ENCODE assay signal across 1 cellular context in genomic region chr6:2841264-2842138, GRCh38.
A peak's percentile ranks its signal among the peaks of the same experiment; 100 is the strongest.
TF ChIP-seq lines count a peak whose summit lies in the region.

Gene SERPINB1 (minus strand): TSS chr6:2841863. CDS start chr6:2840586, 1,277 bp downstream.

TF ChIP-seq in K562, 482 proteins besides CTCF, POLR2A, EP300 and RAD21 (continued from another document and continues in another):
- TF ChIP-seq SFPQ (IDR thresholded peaks at IDR 0.05; ENCODE audit: low read depth, low read length), result no peak
- TF ChIP-seq MEF2D (tag; conservative IDR thresholded peaks at IDR 0.05; ENCODE audit: low read depth), result 0 out of 2 replicates have a peak, but pooled peaks have one; percentile 30
- TF ChIP-seq RBM15 (IDR thresholded peaks at IDR 0.05; ENCODE audit: insufficient read depth, low read length), result no peak
- no peak for TF ChIP-seq NR0B1 (IDR thresholded peaks at IDR 0.05; ENCODE audit: partially characterized antibody)
- no peak for TF ChIP-seq SIN3B (IDR thresholded peaks at IDR 0.05; ENCODE audit: low read depth)
- peak; percentile 75; the same call in 1 of the 2 replicates for TF ChIP-seq PHF8 (IDR thresholded peaks at IDR 0.05; ENCODE audit: borderline replicate concordance, low read length)
- TF ChIP-seq ZNF586 (CRISPR knock-in tag; conservative IDR thresholded peaks at IDR 0.05), result peak; percentile 85; the same call in 1 of the 2 replicates
- TF ChIP-seq CSDE1 (IDR thresholded peaks at IDR 0.05), result no peak
- TF ChIP-seq PTTG1 (tag; IDR thresholded peaks at IDR 0.05; ENCODE audit: low read depth), result no peak
- TF ChIP-seq ZC3H11A (IDR thresholded peaks at IDR 0.05; ENCODE audit: low read depth, low read length), result no peak
- TF ChIP-seq SAFB (IDR thresholded peaks at IDR 0.05; ENCODE audit: borderline replicate concordance, low read depth, low read length), result no peak
- TF ChIP-seq BRCA1 (IDR thresholded peaks at IDR 0.05), result no peak
- TF ChIP-seq BRCA1 (CRISPR knock-in tag; IDR thresholded peaks at IDR 0.05), result no peak
- TF ChIP-seq CBFB (CRISPR knock-in tag; IDR thresholded peaks at IDR 0.05), result peak; percentile 61; the same call in 1 of the 2 replicates
- no peak for TF ChIP-seq HINFP (tag; conservative IDR thresholded peaks at IDR 0.05; ENCODE audit: low read depth)
- TF ChIP-seq ILF3 (IDR thresholded peaks at IDR 0.05; ENCODE audit: borderline replicate concordance), result no peak
- TF ChIP-seq CCAR2 (IDR thresholded peaks at IDR 0.05; ENCODE audit: low read depth, low read length), result no peak
- TF ChIP-seq ZBTB34 (CRISPR knock-in tag; IDR thresholded peaks at IDR 0.05), result no peak
- TF ChIP-seq ZNF282 (CRISPR knock-in tag; IDR thresholded peaks at IDR 0.05), result no peak
- TF ChIP-seq BDP1 (IDR thresholded peaks at IDR 0.05; ENCODE audit: insufficient read depth, insufficient read length), result no peak
- no peak for TF ChIP-seq ZNF133 (CRISPR knock-in tag; IDR thresholded peaks at IDR 0.05)
- TF ChIP-seq MTA2 (IDR thresholded peaks at IDR 0.05; ENCODE audit: low read depth), result peak; percentile 34; the same call in 1 of the 2 replicates
- peak; percentile 91 for TF ChIP-seq HNRNPLL (IDR thresholded peaks at IDR 0.05; ENCODE audit: low read depth, low read length, poor library complexity, severe bottlenecking)
- peak; percentile 17; the same call in 1 of the 2 replicates for TF ChIP-seq HES1 (IDR thresholded peaks at IDR 0.05; ENCODE audit: low read depth)
- TF ChIP-seq ZNF507 (tag; conservative IDR thresholded peaks at IDR 0.05), result no peak
- no peak for TF ChIP-seq SRSF7 (optimal IDR thresholded peaks at IDR 0.05; ENCODE audit: low read depth, low read length)
- TF ChIP-seq RBM25 (IDR thresholded peaks at IDR 0.05; ENCODE audit: low read depth, low read length, severe bottlenecking), result no peak
- TF ChIP-seq PRPF4 (IDR thresholded peaks at IDR 0.05; ENCODE audit: insufficient read depth, low read depth, low read length, poor library complexity, severe bottlenecking), result no peak
- peak; percentile 96 for TF ChIP-seq CCNT2 (IDR thresholded peaks at IDR 0.05; ENCODE audit: borderline replicate concordance, extremely low read depth, insufficient read length, low read depth, low read length)
- TF ChIP-seq CREB3L1 (IDR thresholded peaks at IDR 0.05; ENCODE audit: borderline replicate concordance, low read depth), result peak; percentile 63; the same call in 1 of the 2 replicates
- peak; percentile 65 for TF ChIP-seq CBFA2T2 (conservative IDR thresholded peaks at IDR 0.05)
- TF ChIP-seq ZNF609 (CRISPR knock-in tag; IDR thresholded peaks at IDR 0.05; ENCODE audit: borderline replicate concordance), result peak; percentile 76; the same call in 1 of the 2 replicates
- peak; percentile 71 for TF ChIP-seq NEUROD1 (IDR thresholded peaks at IDR 0.05; ENCODE audit: borderline replicate concordance, low read depth, low read length, partially characterized antibody)
- TF ChIP-seq TCF7L2 (IDR thresholded peaks at IDR 0.05; ENCODE audit: low read depth, low read length), result no peak; the same call in 1 of the 2 replicates
- no peak for TF ChIP-seq HMG20A (CRISPR knock-in tag; conservative IDR thresholded peaks at IDR 0.05)
- peak in 1 of 3 experiments; percentile 69 for TF ChIP-seq YY1 (IDR thresholded peaks at IDR 0.05; ENCODE audit: borderline replicate concordance in 1 of 3, control insufficient read depth in 1 of 3, extremely low read depth in 1 of 3, insufficient read depth in 3 of 3, insufficient read length in 1 of 3, insufficient replicate concordance in 2 of 3, low read depth in 1 of 3, low read length in 2 of 3)
- TF ChIP-seq NELFE (IDR thresholded peaks at IDR 0.05; ENCODE audit: insufficient read depth, insufficient read length), result no peak
- TF ChIP-seq HDAC2 (IDR thresholded peaks at IDR 0.05), result no peak
- TF ChIP-seq ARNT (IDR thresholded peaks at IDR 0.05), result peak in 1 of 2 experiments; percentile 82; a peak in 2 of 4 replicates
- TF ChIP-seq STAT5A (IDR thresholded peaks at IDR 0.05; ENCODE audit: borderline replicate concordance, low read length), result no peak
- no peak for TF ChIP-seq ZBTB43 (CRISPR knock-in tag; IDR thresholded peaks at IDR 0.05)
- TF ChIP-seq EP400 (IDR thresholded peaks at IDR 0.05), result peak; percentile 71
- 0 out of 2 replicates have a peak, but pooled peaks have one; percentile 38 for TF ChIP-seq NFRKB (IDR thresholded peaks at IDR 0.05; ENCODE audit: low read depth)
- no peak for TF ChIP-seq ZNF518B (CRISPR knock-in tag; IDR thresholded peaks at IDR 0.05)
- no peak for TF ChIP-seq MAFK (IDR thresholded peaks at IDR 0.05; ENCODE audit: low read length)
- peak; percentile 95 for TF ChIP-seq RNF2 (IDR thresholded peaks at IDR 0.05)
- no peak for TF ChIP-seq HDAC8 (tag; IDR thresholded peaks at IDR 0.05)
- 0 out of 2 replicates have a peak, but pooled peaks have one; percentile 48 for TF ChIP-seq RBM14 (IDR thresholded peaks at IDR 0.05; ENCODE audit: borderline replicate concordance, insufficient read depth, low read depth, low read length)
